ENCODE assay signal across 24 cellular contexts in the genomic region with DNA sequence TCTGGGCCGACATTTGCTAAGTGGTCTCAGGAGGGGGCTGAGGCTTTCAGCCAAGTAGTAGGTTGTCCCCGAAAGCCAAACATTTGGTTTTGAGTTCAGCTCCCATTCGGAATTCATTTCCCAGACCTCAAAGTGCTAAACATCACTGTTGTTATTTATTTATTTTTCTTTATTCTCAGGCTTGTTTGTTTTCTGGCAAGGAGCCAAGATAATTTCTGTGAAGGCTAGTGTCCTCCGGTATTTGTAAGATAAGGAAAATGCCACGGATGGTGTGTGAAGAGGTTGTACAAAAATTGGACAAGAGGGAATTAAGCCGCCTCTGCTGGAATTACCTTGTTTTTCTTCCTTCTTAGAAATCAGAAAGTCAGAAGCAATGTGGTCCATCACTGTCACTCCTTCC.
"Had no signal": no experiment of that assay in that cellular context is flagged by ENCODE, and none has a peak within 500 bp of the region (broad histone marks: within the 10 kb centered on the region; RNA-seq: fewer than 3 reads in every experiment).

No MANE protein-coding gene starts in this region.

- DNase-seq: immature natural killer cell; kidney; left colon; left lung; lower lobe of right lung; mammary epithelial cell; mesenchymal stem cell; naive thymus-derived CD8-positive, alpha-beta T cell; nucleus accumbens; pancreas; posterior cingulate gyrus; right lobe of liver; stimulated activated CD4-positive, alpha-beta T cell treated with anti-CD3 and anti-CD28 coated beads, Interleukin-1b, Interleukin-23, amount 100 ng/mL, for 48 hours; stimulated activated CD4-positive, alpha-beta T cell treated with anti-CD3 and anti-CD28 coated beads, Interleukin-2, amount 100 ng/mL, for 48 hours; stimulated activated CD4-positive, alpha-beta T cell treated with anti-CD3 and anti-CD28 coated beads, Interleukin-4, amount 100 ng/mL, for 4 hours; stimulated activated CD8-positive, alpha-beta memory T cell treated with anti-CD3 and anti-CD28 coated beads, Interleukin-4, amount 100 ng/mL, for 48 hours; stimulated activated naive CD4-positive, alpha-beta T cell treated with Interleukin-2 at 50 U/mL for 16 hours; stimulated activated naive CD8-positive, alpha-beta T cell treated with anti-CD3 and anti-CD28 coated beads, Interleukin-15, amount 100 ng/mL, for 72 hours; substantia nigra; uterus had no signal

- H3K4me3 ChIP-seq: left lung, lower lobe of right lung, pancreas, prostate gland, right atrium auricular region, right lobe of liver, smooth muscle cell, tibial nerve, uterus had no signal

- H3K9me3 ChIP-seq: left lung, lower lobe of right lung, pancreas, prostate gland, right atrium auricular region, right lobe of liver, tibial nerve, uterus had no signal

- H3K27ac ChIP-seq: left lung, lower lobe of right lung, pancreas, prostate gland, right lobe of liver, tibial nerve, uterus had no signal

- H3K36me3 ChIP-seq: left lung, lower lobe of right lung, pancreas, prostate gland, right atrium auricular region, right lobe of liver, tibial nerve, uterus had no signal

- H3K4me1 ChIP-seq: left lung, lower lobe of right lung, pancreas, prostate gland, right lobe of liver, tibial nerve, uterus had no signal
